In the genomic region with DNA sequence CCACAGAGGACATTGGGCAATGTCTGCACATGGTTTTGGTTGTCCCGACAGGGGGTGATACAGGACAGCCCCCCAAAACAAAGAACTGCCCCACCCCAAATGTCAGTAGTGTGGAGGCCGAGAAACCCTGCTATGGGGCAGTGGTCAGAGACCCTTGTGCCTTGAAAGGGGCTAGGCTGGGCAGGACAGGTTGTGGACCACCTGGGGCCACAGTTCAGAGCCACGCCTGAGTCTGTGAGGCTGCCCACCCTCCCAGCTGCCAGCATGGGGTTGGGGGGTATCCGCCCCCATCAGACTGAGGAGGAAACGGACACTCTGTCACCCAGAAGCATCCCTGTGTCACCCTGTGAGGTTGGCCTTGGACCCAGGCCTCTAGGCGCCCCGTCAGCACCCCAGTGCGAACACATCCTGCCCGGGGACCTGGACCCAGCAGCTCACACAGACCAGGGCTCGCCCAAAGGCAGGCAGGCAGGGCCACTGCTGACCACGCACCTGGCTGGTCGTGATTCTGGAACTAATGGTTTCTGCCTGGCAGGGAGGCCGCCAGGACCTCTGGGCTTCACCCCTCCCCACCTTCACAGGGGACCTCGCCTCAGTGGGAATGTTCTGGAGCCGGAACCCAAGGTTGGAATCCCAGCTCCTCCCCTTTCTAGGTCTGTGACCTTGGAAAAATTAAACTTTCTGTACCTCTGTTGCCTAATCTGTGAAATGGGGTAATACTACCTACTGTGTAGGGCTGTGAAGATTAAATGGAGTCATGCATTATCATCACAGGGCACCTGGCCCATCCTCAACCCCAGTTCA, we compare ENCODE assay signal across 9 cellular contexts. TPM values are rescaled to one million over a fixed set of nuclear protein-coding genes. Genes with fewer than 3 reads are reported as not detected.
A peak's percentile ranks its signal among the peaks of the same experiment; 100 is the strongest.
DNase-seq lines count a peak whose midpoint lies in the region; ATAC-seq and TF ChIP-seq lines count a peak whose summit lies in the region.
"Had no signal": no experiment of that assay in that cellular context is flagged by ENCODE, and none has a peak within 500 bp of the region (broad histone marks: within the 10 kb centered on the region; RNA-seq: fewer than 3 reads in every experiment).

No MANE protein-coding gene starts in this region.

- H3K36me3 ChIP-seq in BLaER1: no peaks in the 10 kb centered on the region
- H3K36me3 ChIP-seq in HUES64 (ENCODE audit: insufficient read depth, low read length): no peaks in the 10 kb centered on the region; the same call in 1 of the 2 replicates
- H3K36me3 ChIP-seq in breast epithelium: no peaks in the 10 kb centered on the region
- H3K36me3 ChIP-seq in prostate gland: no peaks in the 10 kb centered on the region
- H3K36me3 ChIP-seq: ovary had no signal

- WGBS in HUES64: 92% methylated on average over 15 of the region's 15 CpGs
- WGBS in prostate gland: 92% methylated on average over 15 of the region's 15 CpGs

- POLR2A ChIA-PET in naive thymus-derived CD8-positive, alpha-beta T cell (lab: Charles Lee): interaction anchor here (1.2 kb wide), 1 partner anchor 92 kb away, joined by 3 read pairs; no protein-coding TSS in a partner anchor

- DNase-seq in breast epithelium (ENCODE audit: low spot score in 2 of 2) (no peak), NOMO-1 (lab: John Stamatoyannopoulos, UW; ENCODE audit: unreplicated experiment in 2 of 2) (no peak), superior temporal gyrus (ENCODE audit: extremely low spot score) (no peak), prostate gland (ENCODE audit: low spot score) (no peak)
- no peak for DNase-seq in naive thymus-derived CD8-positive, alpha-beta T cell

- H3K27ac Mint-ChIP-seq in naive thymus-derived CD8-positive, alpha-beta T cell: peak overlapping the region; percentile 89 to 98 (median 92)

- H3K4me3 ChIP-seq in BLaER1 (peak overlapping the region; percentile 72), HUES64 (ENCODE audit: low read length) (peak overlapping the region; percentile 83), breast epithelium (peak overlapping the region; percentile 81 to 83 (median 81)), prostate gland (no peak overlapping the region)

- H3K4me1 Mint-ChIP-seq in naive thymus-derived CD8-positive, alpha-beta T cell: peaks cover 17 to 31% (median 26%) of the 10 kb centered on the region in 4 donors

- TF ChIP-seq CTCF in breast epithelium (IDR thresholded peaks at IDR 0.05) (no peak), prostate gland (IDR thresholded peaks at IDR 0.05) (no peak)

- H3K36me3 Mint-ChIP-seq in naive thymus-derived CD8-positive, alpha-beta T cell: peaks cover 0 to 3% (median 2%) of the 10 kb centered on the region in 3 donors

- no peak for ATAC-seq in naive thymus-derived CD8-positive, alpha-beta T cell
- ATAC-seq in GM19463 (IDR thresholded peaks at IDR 0.05; ENCODE audit: unreplicated experiment): no peak

- H3K27me3 ChIP-seq in BLaER1 (no peaks in the 10 kb centered on the region), HUES64 (ENCODE audit: insufficient read depth, low read length) (no peaks in the 10 kb centered on the region), breast epithelium (no peaks in the 10 kb centered on the region), prostate gland (replicated peaks; ENCODE audit: insufficient read depth) (no peaks in the 10 kb centered on the region)
- H3K27me3 ChIP-seq: ovary had no signal

- H3K4me1 ChIP-seq in BLaER1: peaks cover 16% of the 10 kb centered on the region
- peaks cover 4% of the 10 kb centered on the region for H3K4me1 ChIP-seq in HUES64 (ENCODE audit: insufficient read depth, low read length)
- H3K4me1 ChIP-seq in breast epithelium: peaks cover 0 to 5% of the 10 kb centered on the region in 2 donors
- no peaks in the 10 kb centered on the region for H3K4me1 ChIP-seq in prostate gland (replicated peaks)

- H3K4me3 Mint-ChIP-seq in naive thymus-derived CD8-positive, alpha-beta T cell: peak overlapping the region; percentile 79 to 94 (median 91)

- no peaks in the 10 kb centered on the region for H3K27me3 Mint-ChIP-seq in naive thymus-derived CD8-positive, alpha-beta T cell

- H4K20me1 ChIP-seq in BLaER1: peaks cover 13% of the 10 kb centered on the region; the same call in 1 of the 2 replicates

- intact Hi-C loops in breast epithelium (cut with DNase I; ENCODE audit: low total_unique reads) (no loop called here), prostate gland (cut with DNase I) (no loop called here)

- TF ChIP-seq POLR2A in breast epithelium (IDR thresholded peaks at IDR 0.05) (no peak), prostate gland (IDR thresholded peaks at IDR 0.05) (no peak)

- H3K9me3 ChIP-seq in BLaER1 (peaks cover 15% of the 10 kb centered on the region; the same call in 1 of the 2 replicates), HUES64 (ENCODE audit: insufficient read depth, low read depth, low read length) (peaks cover 16% of the 10 kb centered on the region), breast epithelium (no peaks in the 10 kb centered on the region), prostate gland (no peaks in the 10 kb centered on the region)
- H3K9me3 ChIP-seq: ovary had no signal

- H3K27ac ChIP-seq in BLaER1: peak overlapping the region; percentile 91; the same call in 1 of the 2 replicates
- H3K27ac ChIP-seq in HUES64 (ENCODE audit: low read depth, low read length): no peak overlapping the region
- peak overlapping the region; percentile 28 to 96 for H3K27ac ChIP-seq in breast epithelium
- no peak overlapping the region for H3K27ac ChIP-seq in prostate gland

- peak overlapping the region; percentile 86 for H3K4me2 ChIP-seq in BLaER1

- no peaks in the 10 kb centered on the region for H3K9me3 Mint-ChIP-seq in naive thymus-derived CD8-positive, alpha-beta T cell

- H3K9ac ChIP-seq in BLaER1 (peak overlapping the region; percentile 86), HUES64 (ENCODE audit: low read depth, low read length) (no peak overlapping the region; the same call in 1 of the 2 replicates)

RNA-seq across cellular contexts. Expression of a gene that starts 1.4 kb away (rescaled TPM):
- 15.7 TPM for polyA plus RNA-seq in HUES64 (2013, experiment 1 of 2)
- 22.8 TPM for polyA plus RNA-seq in HUES64 (2013, experiment 2 of 2)
- 10 to 100 TPM; 42.6 to 53.7 (median 50.1) TPM for total RNA-seq in breast epithelium
- total RNA-seq in naive thymus-derived CD8-positive, alpha-beta T cell: 10 to 100 TPM; 32.8 to 34.6 TPM
- 10 to 100 TPM; 21.4 to 26.9 (median 24.3) TPM for polyA plus RNA-seq in naive thymus-derived CD8-positive, alpha-beta T cell
- total RNA-seq in prostate gland: 100 to 1,000 TPM in 1 of 2 donors, 10 to 100 TPM in 1; 32.2 to 131 TPM

Comparison
In these comparisons a context has a peak if more than half of its experiments do, and no peak if none do; other contexts are left out.
1. H3K27ac ChIP-seq: peak in BLaER1 (single experiment) and breast epithelium (2 of 2); none in HUES64 (single experiment) and prostate gland (0 of 2).
2. H3K4me3 ChIP-seq: peak in BLaER1 (single experiment), HUES64 (single experiment) and breast epithelium (3 of 3); none in prostate gland (0 of 2).